ENCODE assay signal across 8 cellular contexts in genomic region chr19:32674959-32675719, GRCh38.
DNase-seq lines count a peak whose midpoint lies in the region; FAIRE-seq and TF ChIP-seq lines count a peak whose summit lies in the region.

Gene ANKRD27, minus strand, starts transcription at chr19:32675180. Its CDS starts 16,165 bp downstream, at chr19:32659015.

- H3K4me1 ChIP-seq in Loucy (ENCODE audit: insufficient read depth, low read length, poor library complexity, severe bottlenecking) = peaks cover 26% of the 10 kb centered on the region

- H3K9me3 Mint-ChIP-seq in nephron = no peaks in the 10 kb centered on the region
- H3K9me3 Mint-ChIP-seq in stimulated activated naive CD8-positive, alpha-beta T cell treated with anti-CD3 and anti-CD28 coated beads, Interleukin-15, Interleukin-2, amounts not matched to agents 100 ng/mL and 50 ng/mL, for 24 hours = no peaks in the 10 kb centered on the region

- H3K27me3 ChIP-seq in Loucy (ENCODE audit: insufficient read depth, low read length, poor library complexity, severe bottlenecking) = no peaks in the 10 kb centered on the region

- H3F3A ChIP-seq in Loucy (ENCODE audit: low read depth) = no peaks in the 10 kb centered on the region

- peak within 1 kb of the TSS; percentile 10 to 72 (median 56) for H3K27ac Mint-ChIP-seq in nephron
- H3K27ac Mint-ChIP-seq in stimulated activated naive CD8-positive, alpha-beta T cell treated with anti-CD3 and anti-CD28 coated beads, Interleukin-15, Interleukin-2, amounts not matched to agents 100 ng/mL and 50 ng/mL, for 24 hours = peak within 1 kb of the TSS; percentile 91

- peaks cover 33% of the 10 kb centered on the region for H4K20me1 ChIP-seq in Loucy (ENCODE audit: insufficient read depth, low read length, poor library complexity, severe bottlenecking)

- H3K79me2 ChIP-seq in Loucy (ENCODE audit: insufficient read depth, low read length) = peaks cover 48% of the 10 kb centered on the region

- peaks cover 29% of the 10 kb centered on the region for H3K4me1 Mint-ChIP-seq in nephron
- H3K4me1 Mint-ChIP-seq in stimulated activated naive CD8-positive, alpha-beta T cell treated with anti-CD3 and anti-CD28 coated beads, Interleukin-15, Interleukin-2, amounts not matched to agents 100 ng/mL and 50 ng/mL, for 24 hours (ENCODE audit: low read depth) = peaks cover 35% of the 10 kb centered on the region

- no peaks in the 10 kb centered on the region for H3K9me3 ChIP-seq in Loucy (ENCODE audit: insufficient read depth, low read depth, low read length)

- no peaks in the 10 kb centered on the region for H3K9me2 ChIP-seq in Loucy (replicated peaks; ENCODE audit: low read depth, low read length)

- no peaks in the 10 kb centered on the region for H3K36me3 Mint-ChIP-seq in nephron (ENCODE audit: low read depth)
- H3K36me3 Mint-ChIP-seq in stimulated activated naive CD8-positive, alpha-beta T cell treated with anti-CD3 and anti-CD28 coated beads, Interleukin-15, Interleukin-2, amounts not matched to agents 100 ng/mL and 50 ng/mL, for 24 hours (ENCODE audit: low read depth) = peaks cover 2% of the 10 kb centered on the region

- H3K4me2 ChIP-seq in Loucy (ENCODE audit: low read depth, low read length, poor library complexity, severe bottlenecking) = peak within 1 kb of the TSS; percentile 91

- H3K9ac ChIP-seq in Loucy (ENCODE audit: low read depth, low read length, poor library complexity, severe bottlenecking) = peak within 1 kb of the TSS; percentile 82

- DNase-seq in ELF-1 (ENCODE audit: low read depth, low spot score) = peak; percentile 99
- peak; percentile 99 for DNase-seq in H54 (ENCODE audit: insufficient read length, low spot score)
- peak; percentile 97 for DNase-seq in activated T-helper 9 cell treated with anti-CD3 and anti-CD28 coated beads, Interleukin-2, amount 50 U/mL, for 16 hours (ENCODE audit: low read depth)
- peak; percentile 98 for DNase-seq in fibroblast of pulmonary artery (ENCODE audit: low read depth)

- TF ChIP-seq CTCF in Loucy (conservative IDR thresholded peaks at IDR 0.05; ENCODE audit: low read length) (no peak), fibroblast of pulmonary artery (IDR thresholded peaks at IDR 0.05; ENCODE audit: low read length, missing control alignments) (no peak), nephron (IDR thresholded peaks at IDR 0.05; ENCODE audit: unreplicated experiment in 3 of 3) (no peak)

- peak within 1 kb of the TSS; percentile 81 for H2AFZ ChIP-seq in Loucy (ENCODE audit: low read length)

- H3K27me3 Mint-ChIP-seq in nephron (ENCODE audit: low read depth) = peaks cover 37% of the 10 kb centered on the region
- peaks cover 12% of the 10 kb centered on the region for H3K27me3 Mint-ChIP-seq in stimulated activated naive CD8-positive, alpha-beta T cell treated with anti-CD3 and anti-CD28 coated beads, Interleukin-15, Interleukin-2, amounts not matched to agents 100 ng/mL and 50 ng/mL, for 24 hours

- FAIRE-seq in H54 (lab: Jason Lieb, UNC) = peak; percentile 57

- H3K36me3 ChIP-seq in Loucy (ENCODE audit: insufficient read depth, low read length) = no peaks in the 10 kb centered on the region

- peak within 1 kb of the TSS; percentile 96 to 97 (median 97) for H3K4me3 Mint-ChIP-seq in nephron
- H3K4me3 Mint-ChIP-seq in stimulated activated naive CD8-positive, alpha-beta T cell treated with anti-CD3 and anti-CD28 coated beads, Interleukin-15, Interleukin-2, amounts not matched to agents 100 ng/mL and 50 ng/mL, for 24 hours = peak within 1 kb of the TSS; percentile 91

- H3K4me3 ChIP-seq in Loucy (ENCODE audit: low read length, poor library complexity, severe bottlenecking) (peak within 1 kb of the TSS; percentile 99), fibroblast of pulmonary artery (replicated peaks; ENCODE audit: low read depth, low read length) (peak within 1 kb of the TSS; percentile 90)

- peak; percentile 79 for TF ChIP-seq POLR2A in H54 (IDR thresholded peaks at IDR 0.05; ENCODE audit: low read depth, low read length)
- TF ChIP-seq POLR2A in Raji (IDR thresholded peaks at IDR 0.05; ENCODE audit: insufficient read depth, low read depth, low read length) = peak; percentile 84

Comparison
In these comparisons a context has a peak if more than half of its experiments do, and no peak if none do; other contexts are left out.
1. Peak in every context shown above with its lines: DNase-seq and H3K4me3 ChIP-seq.